17 cellular contexts compared by ENCODE assay signal in the genomic region with DNA sequence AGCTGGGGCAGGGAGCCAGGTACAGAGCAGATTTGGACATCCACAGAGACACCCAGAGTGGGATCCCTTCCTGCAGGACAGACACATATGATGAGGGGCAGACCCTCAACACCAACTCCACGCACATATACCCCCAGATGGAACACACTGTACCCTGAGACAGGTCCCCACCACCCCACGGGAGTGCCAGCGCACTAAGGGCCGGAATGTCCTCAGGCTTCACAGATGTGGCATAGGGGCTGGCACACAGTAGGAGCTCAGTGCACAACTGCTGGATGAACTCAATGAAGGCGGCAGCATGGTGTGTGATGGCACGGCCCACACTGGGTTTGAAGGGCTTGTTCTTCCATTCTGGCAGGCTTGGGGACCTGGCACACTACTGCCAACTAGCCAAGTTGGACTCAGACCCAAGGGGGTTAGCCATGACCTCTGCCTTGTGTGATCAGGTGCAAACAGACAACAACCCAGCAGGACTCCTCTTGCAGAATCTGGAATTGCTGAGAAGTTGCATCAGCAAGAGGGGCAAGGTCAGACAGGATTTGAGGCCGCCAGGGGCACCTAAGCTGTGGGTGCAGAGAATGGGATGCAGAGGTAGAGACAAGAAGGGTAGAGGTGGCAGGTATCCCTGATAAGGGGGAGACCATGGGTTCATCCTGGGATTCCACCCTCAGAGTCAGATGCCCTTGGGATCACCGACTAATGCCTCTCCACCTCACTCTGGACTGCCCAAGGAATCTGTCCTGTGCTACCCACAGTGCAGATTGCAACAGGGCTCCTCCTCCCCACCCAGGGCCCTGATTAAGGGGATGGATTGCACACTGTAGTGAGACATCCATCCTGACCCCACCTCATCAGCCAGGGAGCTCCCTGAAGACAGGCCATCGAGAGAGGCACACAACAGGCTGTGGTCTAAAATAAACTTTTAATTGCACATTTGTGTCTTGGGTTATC. TPM values are rescaled to one million over a fixed set of nuclear protein-coding genes. Genes with fewer than 3 reads are reported as not detected.
DNase-seq lines count a peak whose midpoint lies in the region; ATAC-seq and TF ChIP-seq lines count a peak whose summit lies in the region.
"Had no signal": no experiment of that assay in that cellular context is flagged by ENCODE, and none has a peak within 500 bp of the region (broad histone marks: within the 10 kb centered on the region; RNA-seq: fewer than 3 reads in every experiment).

No MANE protein-coding gene starts in this region.

- peak overlapping the region; percentile 21; the same call in 1 of the 2 replicates for H3K9ac ChIP-seq in SU-DHL-6 (ENCODE audit: low read length)

- H3K9me3 Mint-ChIP-seq in glutamatergic neuron (ENCODE audit: unreplicated experiment), result peaks cover 2% of the 10 kb centered on the region
- no peaks in the 10 kb centered on the region for H3K9me3 Mint-ChIP-seq in stimulated activated naive CD8-positive, alpha-beta T cell treated with anti-CD3 and anti-CD28 coated beads, Interleukin-15, amount 100 ng/mL, for 72 hours
- H3K9me3 Mint-ChIP-seq: activated naive CD4-positive, alpha-beta T cell treated with anti-CD3 and anti-CD28 coated beads, Interleukin-2, amount 50 U/mL, for 72 hours; stimulated activated naive B cell treated with anti-CD40 and anti-IgM and Interleukin-4, amounts not matched to agents 10 μg/mL and 1 μg/mL and 100 μg/mL, for 72 hours had no signal

- H3K27ac ChIP-seq in heart right ventricle (peak overlapping the region in 5 of 10 donors; percentile 36 to 94 (median 86)), right atrium auricular region (peak overlapping the region in 1 of 2 donors; percentile 92), SU-DHL-6 (ENCODE audit: low read depth, low read length) (peak overlapping the region; percentile 46), tibial artery (no peak overlapping the region)
- H3K27ac ChIP-seq: foreskin keratinocyte had no signal

- no peaks in the 10 kb centered on the region for H3K27me3 ChIP-seq in heart right ventricle
- H3K27me3 ChIP-seq in right atrium auricular region, result no peaks in the 10 kb centered on the region
- H3K27me3 ChIP-seq in SU-DHL-6 (ENCODE audit: low read length), result no peaks in the 10 kb centered on the region
- no peaks in the 10 kb centered on the region for H3K27me3 ChIP-seq in tibial artery
- H3K27me3 ChIP-seq: foreskin keratinocyte had no signal

- H3K4me1 ChIP-seq in heart right ventricle (peaks cover 6 to 57% (median 46%) of the 10 kb centered on the region in 9 donors), right atrium auricular region (peaks cover 0 to 54% of the 10 kb centered on the region in 2 donors), tibial artery (peaks cover 0 to 52% (median 39%) of the 10 kb centered on the region in 4 donors)
- H3K4me1 ChIP-seq: foreskin keratinocyte had no signal

- no peak for ATAC-seq in heart right ventricle
- ATAC-seq in stimulated activated naive CD8-positive, alpha-beta T cell treated with anti-CD3 and anti-CD28 coated beads, Interleukin-15, amount 100 ng/mL, for 72 hours, result no peak
- no peak for ATAC-seq in GM21619 (IDR thresholded peaks at IDR 0.05; ENCODE audit: unreplicated experiment)
- ATAC-seq: activated naive CD4-positive, alpha-beta T cell treated with anti-CD3 and anti-CD28 coated beads, Interleukin-2, amount 50 U/mL, for 72 hours; foreskin keratinocyte; stimulated activated naive B cell treated with anti-CD40 and anti-IgM and Interleukin-4, amounts not matched to agents 10 μg/mL and 1 μg/mL and 100 μg/mL, for 72 hours had no signal

- peaks cover 8% of the 10 kb centered on the region for H3K27me3 Mint-ChIP-seq in glutamatergic neuron (ENCODE audit: unreplicated experiment)
- H3K27me3 Mint-ChIP-seq in stimulated activated naive CD8-positive, alpha-beta T cell treated with anti-CD3 and anti-CD28 coated beads, Interleukin-15, amount 100 ng/mL, for 72 hours, result no peaks in the 10 kb centered on the region
- H3K27me3 Mint-ChIP-seq: stimulated activated naive B cell treated with anti-CD40 and anti-IgM and Interleukin-4, amounts not matched to agents 10 μg/mL and 1 μg/mL and 100 μg/mL, for 72 hours had no signal

- DNase-seq in heart right ventricle (no peak), right atrium auricular region (ENCODE audit: low spot score) (no peak), glutamatergic neuron (no peak), tibial artery (no peak), NCI-H446 treated with DMSO at 0.1 percent for 48 hours (lab: John Stamatoyannopoulos, UW) (no peak)
- DNase-seq in stimulated activated naive CD8-positive, alpha-beta T cell treated with anti-CD3 and anti-CD28 coated beads, Interleukin-15, amount 100 ng/mL, for 72 hours, result no peak
- DNase-seq: foreskin keratinocyte; NCI-H2227 treated with DMSO at 0.1 percent for 48 hours; SHP77; stimulated activated CD4-positive, alpha-beta T cell treated with anti-CD3 and anti-CD28 coated beads, Interleukin-1b, Interleukin-23, amount 100 ng/mL, for 48 hours; stimulated activated naive B cell treated with anti-CD40 and anti-IgM and Interleukin-4, amounts not matched to agents 10 μg/mL and 1 μg/mL and 100 μg/mL, for 72 hours had no signal

- peaks cover 9% of the 10 kb centered on the region; the same call in 1 of the 2 replicates for H3F3A ChIP-seq in SU-DHL-6 (ENCODE audit: insufficient read depth)

- peak overlapping the region; percentile 62 for H3K27ac Mint-ChIP-seq in glutamatergic neuron (ENCODE audit: unreplicated experiment)
- H3K27ac Mint-ChIP-seq in stimulated activated naive CD8-positive, alpha-beta T cell treated with anti-CD3 and anti-CD28 coated beads, Interleukin-15, amount 100 ng/mL, for 72 hours, result peak overlapping the region; percentile 69 to 87
- H3K27ac Mint-ChIP-seq: activated naive CD4-positive, alpha-beta T cell treated with anti-CD3 and anti-CD28 coated beads, Interleukin-2, amount 50 U/mL, for 72 hours; stimulated activated naive B cell treated with anti-CD40 and anti-IgM and Interleukin-4, amounts not matched to agents 10 μg/mL and 1 μg/mL and 100 μg/mL, for 72 hours had no signal

- H3K4me1 Mint-ChIP-seq in glutamatergic neuron (ENCODE audit: low read depth, unreplicated experiment), result peaks cover 4% of the 10 kb centered on the region
- H3K4me1 Mint-ChIP-seq in stimulated activated naive CD8-positive, alpha-beta T cell treated with anti-CD3 and anti-CD28 coated beads, Interleukin-15, amount 100 ng/mL, for 72 hours, result peaks cover 65% of the 10 kb centered on the region

- H4K20me1 ChIP-seq in SU-DHL-6 (ENCODE audit: low read depth, low read length), result no peaks in the 10 kb centered on the region

- peak overlapping the region in 9 of 10 donors; percentile 58 to 78 (median 67) for H3K4me3 ChIP-seq in heart right ventricle
- H3K4me3 ChIP-seq in right atrium auricular region, result peak overlapping the region in 1 of 2 donors; percentile 72
- H3K4me3 ChIP-seq in SU-DHL-6 (ENCODE audit: insufficient read depth, low read length, poor library complexity, severe bottlenecking), result no peak overlapping the region
- H3K4me3 ChIP-seq in tibial artery, result no peak overlapping the region

- intact Hi-C loops in heart right ventricle (cut with DNase I) (loop anchor here in 9 of 10 donors (5.0 to 10.0 kb wide), 3 partner anchors 82 to 220 kb away; no protein-coding TSS in a partner anchor), tibial artery (cut with DNase I; ENCODE audit: low total_unique reads) (loop anchor here (5.0 kb wide), 1 partner anchor 82 kb away; no protein-coding TSS in a partner anchor)

- H3K36me3 ChIP-seq in heart right ventricle (peaks cover 0 to 16% (median 0%) of the 10 kb centered on the region in 9 donors), right atrium auricular region (peaks cover 17% of the 10 kb centered on the region), SU-DHL-6 (ENCODE audit: low read length) (no peaks in the 10 kb centered on the region), tibial artery (peaks cover 0 to 13% (median 0%) of the 10 kb centered on the region in 3 donors)

- 66 to 69% methylated on average over 9 of the region's 9 CpGs for WGBS in heart right ventricle, 2 donors

- no peaks in the 10 kb centered on the region for H3K36me3 Mint-ChIP-seq in glutamatergic neuron (ENCODE audit: unreplicated experiment)
- H3K36me3 Mint-ChIP-seq: activated naive CD4-positive, alpha-beta T cell treated with anti-CD3 and anti-CD28 coated beads, Interleukin-2, amount 50 U/mL, for 72 hours had no signal

- peak overlapping the region; percentile 65 for H3K4me2 ChIP-seq in SU-DHL-6 (ENCODE audit: low read depth, low read length, poor library complexity, severe bottlenecking)

- H3K4me3 Mint-ChIP-seq in glutamatergic neuron (ENCODE audit: unreplicated experiment), result peak overlapping the region; percentile 52
- peak overlapping the region; percentile 64 to 67 for H3K4me3 Mint-ChIP-seq in stimulated activated naive CD8-positive, alpha-beta T cell treated with anti-CD3 and anti-CD28 coated beads, Interleukin-15, amount 100 ng/mL, for 72 hours

- no peaks in the 10 kb centered on the region for H3K9me2 ChIP-seq in SU-DHL-6 (replicated peaks; ENCODE audit: insufficient read depth, low read length)

- H2AFZ ChIP-seq in SU-DHL-6 (ENCODE audit: low read depth, low read length, severe bottlenecking), result no peak overlapping the region

- peaks cover 5% of the 10 kb centered on the region; the same call in 1 of the 2 replicates for H3K79me2 ChIP-seq in SU-DHL-6 (ENCODE audit: insufficient read depth, low read length)

- H3K9me3 ChIP-seq in heart right ventricle (no peaks in the 10 kb centered on the region), right atrium auricular region (no peaks in the 10 kb centered on the region), SU-DHL-6 (ENCODE audit: insufficient read depth, low read length) (no peaks in the 10 kb centered on the region), tibial artery (no peaks in the 10 kb centered on the region)

- TF ChIP-seq CTCF in heart right ventricle (IDR thresholded peaks at IDR 0.05) (no peak), right atrium auricular region (IDR thresholded peaks at IDR 0.05) (no peak), SU-DHL-6 (IDR thresholded peaks at IDR 0.05; ENCODE audit: insufficient read depth, low read length, poor library complexity, severe bottlenecking) (no peak), glutamatergic neuron (IDR thresholded peaks at IDR 0.05; ENCODE audit: partially characterized antibody, unreplicated experiment) (no peak), tibial artery (IDR thresholded peaks at IDR 0.05) (no peak)

RNA-seq across cellular contexts. Expression of a gene that starts 2.4 kb away (rescaled TPM):
- total RNA-seq in heart right ventricle, result not detected
- under 1 TPM; 0.12 to 0.66 TPM for polyA plus RNA-seq in heart right ventricle
- not detected for total RNA-seq in right atrium auricular region
- total RNA-seq in glutamatergic neuron (ENCODE audit: unreplicated experiment), result not detected
- total RNA-seq: kidney epithelial cell, omental fat pad had no signal

RNA-seq across cellular contexts. Expression of a gene that starts 2.6 kb away (rescaled TPM):
- total RNA-seq in heart right ventricle (1,000 to 10,000 TPM in 8 of 10 donors, 100 to 1,000 TPM in 2; 860 to 1,727 (median 1,056) TPM), right atrium auricular region (100 to 1,000 TPM; 213 to 319 TPM), glutamatergic neuron (ENCODE audit: unreplicated experiment) (35.9 TPM)
- 1,000 to 10,000 TPM in 1 of 2 donors, 100 to 1,000 TPM in 1; 735 to 3,552 TPM for polyA plus RNA-seq in heart right ventricle

RNA-seq across cellular contexts. Expression of a gene that starts 7.4 kb away (rescaled TPM):
- 10 to 100 TPM in 4 of 10 donors, 1 to 10 TPM in 6; 3.5 to 23.4 (median 5.4) TPM for total RNA-seq in heart right ventricle
- 10 to 100 TPM in 1 of 2 donors, 1 to 10 TPM in 1; 9.9 to 12.8 TPM for polyA plus RNA-seq in heart right ventricle
- 10 to 100 TPM in 1 of 2 donors, 1 to 10 TPM in 1; 2.2 to 12.3 TPM for total RNA-seq in right atrium auricular region
- 28.8 TPM for total RNA-seq in glutamatergic neuron (ENCODE audit: unreplicated experiment)

RNA-seq across cellular contexts. Expression of a gene that starts 11.0 kb away (rescaled TPM):
- total RNA-seq in heart right ventricle (1 to 10 TPM in 4 of 10 donors, under 1 TPM in 2, not detected in 4; 0.56 to 2.5 (median 1.3) TPM), right atrium auricular region (not detected), glutamatergic neuron (ENCODE audit: unreplicated experiment) (not detected)
- polyA plus RNA-seq in heart right ventricle, result under 1 TPM; 0.83 to 0.88 TPM
- total RNA-seq: dermis microvascular lymphatic vessel endothelial cell, foreskin keratinocyte, kidney epithelial cell, omental fat pad had no signal
- polyA plus RNA-seq: foreskin keratinocyte had no signal

RNA-seq across cellular contexts. Expression of a gene that starts 14.3 kb away (rescaled TPM):
- 1 to 10 TPM; 3.0 to 4.2 (median 3.6) TPM for total RNA-seq in heart right ventricle
- 1 to 10 TPM; 1.2 to 2.1 TPM for polyA plus RNA-seq in heart right ventricle
- total RNA-seq in right atrium auricular region, result 1 to 10 TPM; 3.2 to 5.0 TPM
- 9.0 TPM for total RNA-seq in glutamatergic neuron (ENCODE audit: unreplicated experiment)

Comparison
In these comparisons a context has a peak if more than half of its experiments do, and no peak if none do; other contexts are left out.
1. H3K4me3 ChIP-seq: peak in heart right ventricle (9 of 10); none in SU-DHL-6 (single experiment) and tibial artery (0 of 2).